19 cellular contexts compared by ENCODE assay signal in the genomic region with DNA sequence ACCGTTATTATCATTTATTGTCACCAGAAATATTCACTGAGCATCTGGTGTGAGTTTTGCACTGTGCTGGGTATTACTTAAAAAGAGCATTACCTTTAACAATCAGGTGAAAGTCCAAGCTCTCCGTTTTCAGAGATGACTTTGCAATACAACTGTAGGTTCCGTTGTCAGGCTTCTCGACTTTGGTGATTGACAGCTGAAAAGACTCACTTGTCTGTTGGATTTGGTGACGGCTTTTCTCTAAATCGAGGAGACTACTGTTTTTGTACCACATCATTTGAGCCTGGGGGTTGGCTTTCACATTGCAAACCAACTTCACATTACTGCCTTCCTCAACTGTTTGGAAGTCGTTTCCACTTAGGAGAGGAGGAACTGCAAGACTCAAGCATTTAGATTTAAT. TPM values are rescaled to one million over a fixed set of nuclear protein-coding genes. Genes with fewer than 3 reads are reported as not detected.
DNase-seq lines count a peak whose midpoint lies in the region; ATAC-seq and TF ChIP-seq lines count a peak whose summit lies in the region.
"Had no signal": no experiment of that assay in that cellular context is flagged by ENCODE, and none has a peak within 500 bp of the region (broad histone marks: within the 10 kb centered on the region; RNA-seq: fewer than 3 reads in every experiment).

No MANE protein-coding gene starts in this region.

- H3K4me1 Mint-ChIP-seq in CD8-positive, alpha-beta memory T cell = peaks cover 32 to 64% (median 60%) of the 10 kb centered on the region in 3 donors
- H3K4me1 Mint-ChIP-seq in naive thymus-derived CD4-positive, alpha-beta T cell = peaks cover 19 to 49% (median 36%) of the 10 kb centered on the region in 7 donors
- H3K4me1 Mint-ChIP-seq in activated CD4-positive, alpha-beta T cell treated with anti-CD3 and anti-CD28 coated beads for 36 hours = peaks cover 33% of the 10 kb centered on the region

- no peaks in the 10 kb centered on the region for H3K36me3 Mint-ChIP-seq in CD8-positive, alpha-beta memory T cell
- H3K36me3 Mint-ChIP-seq in naive thymus-derived CD4-positive, alpha-beta T cell = no peaks in the 10 kb centered on the region
- no peaks in the 10 kb centered on the region for H3K36me3 Mint-ChIP-seq in activated CD4-positive, alpha-beta T cell treated with anti-CD3 and anti-CD28 coated beads for 36 hours (ENCODE audit: low read depth)
- H3K36me3 Mint-ChIP-seq: CD14-positive monocyte, IgD-negative memory B cell had no signal

- peak overlapping the region in 7 of 8 donors; percentile 15 to 93 (median 71) for H3K27ac Mint-ChIP-seq in CD8-positive, alpha-beta memory T cell
- H3K27ac Mint-ChIP-seq in naive thymus-derived CD4-positive, alpha-beta T cell = peak overlapping the region in 7 of 9 donors; percentile 28 to 90 (median 84)
- H3K27ac Mint-ChIP-seq in activated CD4-positive, alpha-beta T cell treated with anti-CD3 and anti-CD28 coated beads for 36 hours = no peak overlapping the region
- H3K27ac Mint-ChIP-seq: IgD-negative memory B cell had no signal

- H3K9me3 ChIP-seq in CD8-positive, alpha-beta memory T cell (ENCODE audit: low read length) = no peaks in the 10 kb centered on the region
- H3K9me3 ChIP-seq in SU-DHL-6 (ENCODE audit: insufficient read depth, low read length) (no peaks in the 10 kb centered on the region), suprapubic skin (no peaks in the 10 kb centered on the region)
- H3K9me3 ChIP-seq in naive thymus-derived CD4-positive, alpha-beta T cell (ENCODE audit: control insufficient read depth in 2 of 3, low read length in 3 of 3) = no peaks in the 10 kb centered on the region
- H3K9me3 ChIP-seq: A549, BE2C had no signal

- H3F3A ChIP-seq in SU-DHL-6 (ENCODE audit: insufficient read depth) = peaks cover 41% of the 10 kb centered on the region

- peaks cover 30% of the 10 kb centered on the region for H3K4me1 ChIP-seq in CD8-positive, alpha-beta memory T cell (ENCODE audit: insufficient read depth, low read length)
- H3K4me1 ChIP-seq in naive thymus-derived CD4-positive, alpha-beta T cell (ENCODE audit: control insufficient read depth in 2 of 2, insufficient read depth in 2 of 2, low read length in 2 of 2) = peaks cover 29 to 32% of the 10 kb centered on the region in 2 donors
- H3K4me1 ChIP-seq in suprapubic skin = peaks cover 3% of the 10 kb centered on the region
- H3K4me1 ChIP-seq: BE2C had no signal

- H4K20me1 ChIP-seq in SU-DHL-6 (ENCODE audit: low read depth, low read length) = no peaks in the 10 kb centered on the region

- H3K9ac ChIP-seq in SU-DHL-6 (ENCODE audit: low read length) = no peak overlapping the region
- H3K9ac ChIP-seq: KMS-11 had no signal

- no peak overlapping the region for H3K4me3 ChIP-seq in CD8-positive, alpha-beta memory T cell (ENCODE audit: low read length)
- H3K4me3 ChIP-seq in SU-DHL-6 (ENCODE audit: insufficient read depth, low read length, poor library complexity, severe bottlenecking) (no peak overlapping the region), suprapubic skin (no peak overlapping the region)
- H3K4me3 ChIP-seq in naive thymus-derived CD4-positive, alpha-beta T cell (ENCODE audit: low read length) = no peak overlapping the region
- H3K4me3 ChIP-seq: A549 had no signal

- no peaks in the 10 kb centered on the region for H3K36me3 ChIP-seq in CD8-positive, alpha-beta memory T cell (ENCODE audit: insufficient read depth, low read length)
- no peaks in the 10 kb centered on the region for H3K36me3 ChIP-seq in SU-DHL-6 (ENCODE audit: low read length)
- H3K36me3 ChIP-seq in naive thymus-derived CD4-positive, alpha-beta T cell (ENCODE audit: control insufficient read depth in 2 of 3, insufficient read depth in 3 of 3, low read length in 3 of 3) = no peaks in the 10 kb centered on the region
- no peaks in the 10 kb centered on the region for H3K36me3 ChIP-seq in suprapubic skin
- H3K36me3 ChIP-seq: BE2C had no signal

- no peaks in the 10 kb centered on the region for H3K27me3 Mint-ChIP-seq in CD8-positive, alpha-beta memory T cell
- peaks cover 0 to 7% (median 0%) of the 10 kb centered on the region in 5 donors for H3K27me3 Mint-ChIP-seq in naive thymus-derived CD4-positive, alpha-beta T cell
- no peaks in the 10 kb centered on the region for H3K27me3 Mint-ChIP-seq in activated CD4-positive, alpha-beta T cell treated with anti-CD3 and anti-CD28 coated beads for 36 hours
- H3K27me3 Mint-ChIP-seq: IgD-negative memory B cell had no signal

- no peaks in the 10 kb centered on the region for H3K9me3 Mint-ChIP-seq in CD8-positive, alpha-beta memory T cell
- no peaks in the 10 kb centered on the region for H3K9me3 Mint-ChIP-seq in naive thymus-derived CD4-positive, alpha-beta T cell
- no peaks in the 10 kb centered on the region for H3K9me3 Mint-ChIP-seq in activated CD4-positive, alpha-beta T cell treated with anti-CD3 and anti-CD28 coated beads for 36 hours (ENCODE audit: low read depth)
- H3K9me3 Mint-ChIP-seq: CD14-positive monocyte, IgD-negative memory B cell had no signal

- 78% methylated on average over 7 of the region's 7 CpGs for WGBS in suprapubic skin

- peak overlapping the region; percentile 64 for H3K4me2 ChIP-seq in SU-DHL-6 (ENCODE audit: low read depth, low read length, poor library complexity, severe bottlenecking)

- no peak for TF ChIP-seq CTCF in SU-DHL-6 (IDR thresholded peaks at IDR 0.05; ENCODE audit: insufficient read depth, low read length, poor library complexity, severe bottlenecking)
- TF ChIP-seq CTCF in suprapubic skin (IDR thresholded peaks at IDR 0.05) = no peak

- H3K9me2 ChIP-seq in SU-DHL-6 (replicated peaks; ENCODE audit: insufficient read depth, low read length) = no peaks in the 10 kb centered on the region

- TF ChIP-seq EP300 in suprapubic skin (IDR thresholded peaks at IDR 0.05) = no peak

- H3K79me2 ChIP-seq in SU-DHL-6 (ENCODE audit: insufficient read depth, low read length) = no peaks in the 10 kb centered on the region

- no peak for DNase-seq in CD8-positive, alpha-beta memory T cell
- no peak for DNase-seq in HEK293T (ENCODE audit: extremely low spot score)
- no peak for DNase-seq in naive thymus-derived CD4-positive, alpha-beta T cell
- DNase-seq in dedifferentiated amniotic fluid mesenchymal stem cell (ENCODE audit: extremely low spot score) = no peak
- DNase-seq in suprapubic skin (ENCODE audit: low spot score in 2 of 2) = no peak
- no peak for DNase-seq in activated CD4-positive, alpha-beta T cell treated with anti-CD3 and anti-CD28 coated beads for 36 hours
- DNase-seq: BE2C, Calu3, DMS 273 treated with DMSO at 0.1 percent for 48 hours, HCEC 1CT had no signal

- intact Hi-C loops in naive thymus-derived CD4-positive, alpha-beta T cell (cut with micrococcal nuclease) = no loop called here
- intact Hi-C loops in activated CD4-positive, alpha-beta T cell treated with anti-CD3 and anti-CD28 coated beads for 36 hours (cut with DNase I, micrococcal nuclease) = loop anchor here (1.0 to 5.0 kb wide), 3 partner anchors 8 to 38 kb away; no protein-coding TSS in a partner anchor

- POLR2A ChIA-PET in CD8-positive, alpha-beta memory T cell (lab: Charles Lee) = interaction anchor here (0.5 to 0.6 kb wide), 2 partner anchors 20 to 39 kb away, joined by 3 to 4 read pairs; no protein-coding TSS in a partner anchor
- POLR2A ChIA-PET in HEK293T (lab: Yijun Ruan, JAX) = no interaction called here
- POLR2A ChIA-PET in naive thymus-derived CD4-positive, alpha-beta T cell (lab: Charles Lee) = interaction anchor here (1.0 to 3.5 kb wide), 2 partner anchors 10 to 20 kb away, joined by 3 to 39 read pairs; a partner anchor contains a TSS
- POLR2A ChIA-PET in activated CD4-positive, alpha-beta T cell treated with anti-CD3 and anti-CD28 coated beads for 36 hours (lab: Charles Lee) = no interaction called here

- no peak overlapping the region for H2AFZ ChIP-seq in SU-DHL-6 (ENCODE audit: low read depth, low read length, severe bottlenecking)

- ATAC-seq in naive thymus-derived CD4-positive, alpha-beta T cell = no peak
- ATAC-seq in activated CD4-positive, alpha-beta T cell treated with anti-CD3 and anti-CD28 coated beads for 36 hours = no peak

- no peaks in the 10 kb centered on the region for H3K27me3 ChIP-seq in CD8-positive, alpha-beta memory T cell (ENCODE audit: insufficient read depth, low read length, poor library complexity, severe bottlenecking)
- no peaks in the 10 kb centered on the region for H3K27me3 ChIP-seq in SU-DHL-6 (ENCODE audit: low read length)
- H3K27me3 ChIP-seq in naive thymus-derived CD4-positive, alpha-beta T cell (ENCODE audit: control insufficient read depth in 2 of 2, insufficient read depth in 2 of 2, low read length in 2 of 2) = no peaks in the 10 kb centered on the region
- no peaks in the 10 kb centered on the region for H3K27me3 ChIP-seq in suprapubic skin
- H3K27me3 ChIP-seq: BE2C had no signal

- no peak overlapping the region for H3K4me3 Mint-ChIP-seq in CD8-positive, alpha-beta memory T cell
- no peak overlapping the region for H3K4me3 Mint-ChIP-seq in naive thymus-derived CD4-positive, alpha-beta T cell
- no peak overlapping the region for H3K4me3 Mint-ChIP-seq in activated CD4-positive, alpha-beta T cell treated with anti-CD3 and anti-CD28 coated beads for 36 hours
- H3K4me3 Mint-ChIP-seq: CD14-positive monocyte had no signal

- TF ChIP-seq POLR2A in suprapubic skin (IDR thresholded peaks at IDR 0.05) = no peak

- CTCF ChIA-PET in CD8-positive, alpha-beta memory T cell (lab: Charles Lee) = interaction anchor here (1.4 to 2.9 kb wide), 3 partner anchors 16 to 33 kb away, joined by 3 to 22 read pairs (median 14); a partner anchor contains a TSS
- CTCF ChIA-PET in HEK293T (lab: Yijun Ruan, JAX) = no interaction called here
- CTCF ChIA-PET in naive thymus-derived CD4-positive, alpha-beta T cell (lab: Charles Lee) = interaction anchor here (0.7 to 3.3 kb wide), 3 partner anchors 10 to 20 kb away, joined by 3 to 37 read pairs (median 13); a partner anchor contains a TSS
- CTCF ChIA-PET in activated CD4-positive, alpha-beta T cell treated with anti-CD3 and anti-CD28 coated beads for 36 hours (lab: Charles Lee) = interaction anchor here (0.8 to 1.9 kb wide), 2 partner anchors 12 to 42 kb away, joined by 3 to 11 read pairs; no protein-coding TSS in a partner anchor

- H3K27ac ChIP-seq in CD8-positive, alpha-beta memory T cell (ENCODE audit: low read depth, low read length) = no peak overlapping the region
- peak overlapping the region; percentile 84; the same call in 1 of the 2 replicates for H3K27ac ChIP-seq in SU-DHL-6 (ENCODE audit: low read depth, low read length)
- H3K27ac ChIP-seq in naive thymus-derived CD4-positive, alpha-beta T cell (ENCODE audit: low read depth, low read length) = no peak overlapping the region
- H3K27ac ChIP-seq in suprapubic skin = no peak overlapping the region
- H3K27ac ChIP-seq: KMS-11 had no signal

RNA-seq across cellular contexts. Expression of a gene that starts 9.1 kb away (rescaled TPM):
- total RNA-seq in CD8-positive, alpha-beta memory T cell = not detected
- polyA plus RNA-seq in CD8-positive, alpha-beta memory T cell = not detected
- not detected for total RNA-seq in naive thymus-derived CD4-positive, alpha-beta T cell
- not detected for polyA plus RNA-seq in naive thymus-derived CD4-positive, alpha-beta T cell
- under 1 TPM in 1 of 4 donors, not detected in 3; 0.45 TPM for total RNA-seq in suprapubic skin
- not detected for total RNA-seq in activated CD4-positive, alpha-beta T cell treated with anti-CD3 and anti-CD28 coated beads for 36 hours
- total RNA-seq: Calu3, Daoy, H4, HT-29 had no signal
- polyA plus RNA-seq: A549, AG04450, CD14-positive monocyte, IgD-negative memory B cell had no signal

RNA-seq across cellular contexts. Expression of a gene that starts 33.0 kb away (rescaled TPM):
- total RNA-seq in CD8-positive, alpha-beta memory T cell = 10 to 100 TPM; 67.1 to 68.0 TPM
- 28.3 TPM for polyA plus RNA-seq in CD8-positive, alpha-beta memory T cell
- 10 to 100 TPM; 26.8 to 57.5 (median 40.1) TPM for total RNA-seq in naive thymus-derived CD4-positive, alpha-beta T cell
- 10 to 100 TPM; 17.7 to 24.4 TPM for polyA plus RNA-seq in naive thymus-derived CD4-positive, alpha-beta T cell
- 100 to 1,000 TPM; 140 to 188 (median 176) TPM for total RNA-seq in suprapubic skin
- 10 to 100 TPM; 54.3 to 74.5 TPM for total RNA-seq in activated CD4-positive, alpha-beta T cell treated with anti-CD3 and anti-CD28 coated beads for 36 hours

RNA-seq across cellular contexts. Expression of a gene that starts 54.0 kb away (rescaled TPM):
- total RNA-seq in CD8-positive, alpha-beta memory T cell = 10 to 100 TPM; 22.8 to 26.7 TPM
- 17.3 TPM for polyA plus RNA-seq in CD8-positive, alpha-beta memory T cell
- 10 to 100 TPM; 16.5 to 52.9 (median 22.6) TPM for total RNA-seq in naive thymus-derived CD4-positive, alpha-beta T cell
- 10 to 100 TPM; 14.9 to 17.3 TPM for polyA plus RNA-seq in naive thymus-derived CD4-positive, alpha-beta T cell
- 10 to 100 TPM; 38.9 to 60.5 (median 49.4) TPM for total RNA-seq in suprapubic skin
- 10 to 100 TPM; 29.0 to 36.3 TPM for total RNA-seq in activated CD4-positive, alpha-beta T cell treated with anti-CD3 and anti-CD28 coated beads for 36 hours

Comparison
In these comparisons a context has a peak if more than half of its experiments do, and no peak if none do; other contexts are left out.
1. POLR2A ChIA-PET loops: an anchor here in CD8-positive, alpha-beta memory T cell (0.5 to 0.6 kb wide) and naive thymus-derived CD4-positive, alpha-beta T cell (1.0 to 3.5 kb wide); none called in HEK293T and activated CD4-positive, alpha-beta T cell treated with anti-CD3 and anti-CD28 coated beads for 36 hours.
2. intact Hi-C loops: an anchor here in activated CD4-positive, alpha-beta T cell treated with anti-CD3 and anti-CD28 coated beads for 36 hours (1.0 to 5.0 kb wide); none called in naive thymus-derived CD4-positive, alpha-beta T cell.